ENCODE assay signal across 17 cellular contexts in the genomic region with DNA sequence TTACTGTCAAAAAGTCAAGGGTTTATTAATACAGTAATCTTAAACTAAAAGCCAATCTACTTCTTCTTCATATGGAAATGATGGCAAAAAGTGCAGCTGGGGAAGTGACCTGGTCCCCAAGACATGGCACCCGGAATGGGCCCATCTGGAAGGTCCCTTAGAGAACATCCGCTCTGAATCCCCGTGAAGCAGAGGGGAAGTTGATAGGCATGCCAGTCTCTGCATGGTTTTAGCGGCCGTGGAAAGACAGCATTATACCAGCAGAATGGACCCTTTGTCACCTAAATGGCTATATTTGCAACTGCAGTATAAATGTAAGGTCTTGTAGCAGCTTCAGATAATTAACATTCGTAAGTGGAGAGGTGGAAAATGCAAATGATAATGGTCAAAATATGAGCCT. TPM values are rescaled to one million over a fixed set of nuclear protein-coding genes. Genes with fewer than 3 reads are reported as not detected.
A peak's percentile ranks its signal among the peaks of the same experiment; 100 is the strongest.
DNase-seq lines count a peak whose midpoint lies in the region; ATAC-seq and TF ChIP-seq lines count a peak whose summit lies in the region.
"Had no signal": no experiment of that assay in that cellular context is flagged by ENCODE, and none has a peak within 500 bp of the region (broad histone marks: within the 10 kb centered on the region; RNA-seq: fewer than 3 reads in every experiment).

No MANE protein-coding gene starts in this region.

- no peak overlapping the region for H3K4me3 Mint-ChIP-seq in CD4-positive, alpha-beta T cell
- H3K4me3 Mint-ChIP-seq in WTC11 (no peak overlapping the region), naive B cell (peak overlapping the region in 5 of 8 donors; percentile 58 to 85 (median 72))
- H3K4me3 Mint-ChIP-seq: activated CD4-positive, alpha-beta memory T cell treated with anti-CD3 and anti-CD28 coated beads, Interleukin-2, amount 10 ng/mL, durations not matched to agents 7 days and 5 days; stimulated activated effector memory CD8-positive, alpha-beta T cell treated with anti-CD3 and anti-CD28 coated beads, Interleukin-12 subunit alpha, Interleukin-12 subunit beta, amount 100 ng/mL, for 72 hours had no signal

- H3K9me3 ChIP-seq in CD4-positive, alpha-beta T cell (ENCODE audit: control insufficient read depth, low read length): no peaks in the 10 kb centered on the region
- H3K9me3 ChIP-seq in adrenal gland (replicated peaks in 1 of 3): no peaks in the 10 kb centered on the region
- H3K9me3 ChIP-seq: Caco-2, lower lobe of right lung, pancreas had no signal

- no peaks in the 10 kb centered on the region for H3K27me3 ChIP-seq in CD4-positive, alpha-beta T cell (ENCODE audit: control insufficient read depth, insufficient read depth, low read length)
- H3K27me3 ChIP-seq in adrenal gland: no peaks in the 10 kb centered on the region
- H3K27me3 ChIP-seq: hepatocyte, pancreas had no signal

- peaks cover 0 to 10% of the 10 kb centered on the region in 2 donors for H3K4me1 ChIP-seq in adrenal gland (replicated peaks in 1 of 2)
- H3K4me1 ChIP-seq: lower lobe of right lung had no signal

- POLR2A ChIA-PET in CD4-positive, alpha-beta T cell (lab: Charles Lee): interaction anchor here (2.8 kb wide), 1 partner anchor 14 kb away, joined by 11 read pairs; no protein-coding TSS in a partner anchor
- POLR2A ChIA-PET in WTC11 (lab: Charles Lee): interaction anchor here (0.7 kb wide), 1 partner anchor 432 kb away, joined by 4 read pairs; no protein-coding TSS in a partner anchor

- peaks cover 0 to 7% of the 10 kb centered on the region in 2 donors for H3K36me3 ChIP-seq in adrenal gland (replicated peaks in 1 of 2)
- H3K36me3 ChIP-seq: pancreas had no signal

- no peak for DNase-seq in CD4-positive, alpha-beta T cell
- DNase-seq in WTC11 (ENCODE audit: low spot score) (no peak), naive B cell (no peak), adrenal gland (no peak), NK-92 (lab: John Stamatoyannopoulos, UW; ENCODE audit: unreplicated experiment) (no peak), UCSD-AML1 (lab: John Stamatoyannopoulos, UW; ENCODE audit: unreplicated experiment) (no peak)
- DNase-seq: activated CD4-positive, alpha-beta memory T cell treated with anti-CD3 and anti-CD28 coated beads, Interleukin-2, amount 10 ng/mL, durations not matched to agents 7 days and 5 days; cortex of kidney; KG1; lower lobe of right lung; pancreas had no signal

- no peaks in the 10 kb centered on the region for H3K9me3 Mint-ChIP-seq in CD4-positive, alpha-beta T cell
- H3K9me3 Mint-ChIP-seq in WTC11 (no peaks in the 10 kb centered on the region), naive B cell (no peaks in the 10 kb centered on the region)
- H3K9me3 Mint-ChIP-seq: activated CD4-positive, alpha-beta memory T cell treated with anti-CD3 and anti-CD28 coated beads, Interleukin-2, amount 10 ng/mL, durations not matched to agents 7 days and 5 days; stimulated activated effector memory CD8-positive, alpha-beta T cell treated with anti-CD3 and anti-CD28 coated beads, Interleukin-12 subunit alpha, Interleukin-12 subunit beta, amount 100 ng/mL, for 72 hours had no signal

- H3K36me3 Mint-ChIP-seq in CD4-positive, alpha-beta T cell (ENCODE audit: low read depth): peaks cover 84% of the 10 kb centered on the region
- H3K36me3 Mint-ChIP-seq in WTC11 (peaks cover 11% of the 10 kb centered on the region), naive B cell (peaks cover 0 to 8% of the 10 kb centered on the region in 2 donors)

- ATAC-seq in CD4-positive, alpha-beta T cell (ENCODE audit: poor library complexity): no peak
- ATAC-seq in GM19372 (IDR thresholded peaks at IDR 0.05; ENCODE audit: low read depth, unreplicated experiment) (peak; percentile 13), WTC11 (peak; percentile 7; the same call in 1 of the 2 replicates), naive B cell (ENCODE audit: low read depth in 2 of 2) (peak; percentile 17 to 35), GM19463 (IDR thresholded peaks at IDR 0.05; ENCODE audit: unreplicated experiment) (no peak)
- ATAC-seq: stimulated activated effector memory CD8-positive, alpha-beta T cell treated with anti-CD3 and anti-CD28 coated beads, Interleukin-12 subunit alpha, Interleukin-12 subunit beta, amount 100 ng/mL, for 72 hours had no signal

- 72 to 85% (median 79%) methylated on average over 6 of the region's 6 CpGs for WGBS in adrenal gland, 4 donors

- CTCF ChIA-PET in CD4-positive, alpha-beta T cell (lab: Charles Lee): interaction anchor here (2.1 kb wide), 1 partner anchor 36 kb away, joined by 6 read pairs; no protein-coding TSS in a partner anchor
- CTCF ChIA-PET in WTC11 (lab: Charles Lee): interaction anchor here (0.9 to 1.5 kb wide), 6 partner anchors 9 to 308 kb away, joined by 3 to 6 read pairs (median 4); no protein-coding TSS in a partner anchor

- H3K4me3 ChIP-seq in adrenal gland: no peak overlapping the region
- H3K4me3 ChIP-seq: hepatocyte, lower lobe of right lung, pancreas had no signal

- H3K27me3 Mint-ChIP-seq in CD4-positive, alpha-beta T cell: no peaks in the 10 kb centered on the region
- H3K27me3 Mint-ChIP-seq in WTC11 (ENCODE audit: low read depth) (no peaks in the 10 kb centered on the region), naive B cell (no peaks in the 10 kb centered on the region)
- H3K27me3 Mint-ChIP-seq: activated CD4-positive, alpha-beta memory T cell treated with anti-CD3 and anti-CD28 coated beads, Interleukin-2, amount 10 ng/mL, durations not matched to agents 7 days and 5 days had no signal

- no peak for TF ChIP-seq CTCF in CD4-positive, alpha-beta T cell (IDR thresholded peaks at IDR 0.05)
- no peak for TF ChIP-seq CTCF in WTC11 (IDR thresholded peaks at IDR 0.05)
- no peak for TF ChIP-seq CTCF in adrenal gland (IDR thresholded peaks at IDR 0.05)

- H3K27ac ChIP-seq in CD4-positive, alpha-beta T cell (ENCODE audit: low read depth, low read length): no peak overlapping the region
- H3K27ac ChIP-seq in adrenal gland: no peak overlapping the region
- H3K27ac ChIP-seq: epithelial cell of prostate, hepatocyte, lower lobe of right lung, pancreas had no signal

- peak overlapping the region; percentile 52 for H3K27ac Mint-ChIP-seq in CD4-positive, alpha-beta T cell
- H3K27ac Mint-ChIP-seq in WTC11 (peak overlapping the region; percentile 78; the same call in 1 of the 2 replicates), naive B cell (peak overlapping the region in 5 of 6 donors; percentile 20 to 94 (median 91))
- H3K27ac Mint-ChIP-seq: stimulated activated effector memory CD8-positive, alpha-beta T cell treated with anti-CD3 and anti-CD28 coated beads, Interleukin-12 subunit alpha, Interleukin-12 subunit beta, amount 100 ng/mL, for 72 hours had no signal

- intact Hi-C loops in CD4-positive, alpha-beta T cell (cut with DNase I, micrococcal nuclease): no loop called here
- intact Hi-C loops in adrenal gland (cut with DNase I): no loop called here

- peaks cover 39% of the 10 kb centered on the region for H3K4me1 Mint-ChIP-seq in CD4-positive, alpha-beta T cell (ENCODE audit: low read depth)
- H3K4me1 Mint-ChIP-seq in WTC11 (peaks cover 15% of the 10 kb centered on the region), naive B cell (peaks cover 16 to 59% (median 32%) of the 10 kb centered on the region in 3 donors)
- H3K4me1 Mint-ChIP-seq: stimulated activated effector memory CD8-positive, alpha-beta T cell treated with anti-CD3 and anti-CD28 coated beads, Interleukin-12 subunit alpha, Interleukin-12 subunit beta, amount 100 ng/mL, for 72 hours had no signal

- TF ChIP-seq POLR2A in adrenal gland (IDR thresholded peaks at IDR 0.05): no peak

TF ChIP-seq in WTC11, 78 proteins besides CTCF, POLR2A, EP300 and RAD21:
- TF ChIP-seq ZNF671 (CRISPR knock-in tag; IDR thresholded peaks at IDR 0.05) (no peak), ZNF396 (CRISPR knock-in tag; IDR thresholded peaks at IDR 0.05; ENCODE audit: borderline replicate concordance) (no peak)

RNA-seq across cellular contexts. Expression of gene COTL1, which starts 32.4 kb away (rescaled TPM):
- total RNA-seq in CD4-positive, alpha-beta T cell: 100 to 1,000 TPM; 179 to 181 TPM
- total RNA-seq in WTC11 (2021): 102 to 122 TPM (median 122 TPM) in 3 replicates
- polyA plus RNA-seq in naive B cell (ENCODE audit: low read depth in 6 of 6): 100 to 1,000 TPM; 167 to 439 (median 373) TPM
- total RNA-seq in adrenal gland: 10 to 100 TPM; 30.0 to 93.8 (median 61.8) TPM
- polyA plus RNA-seq in adrenal gland: 10 to 100 TPM; 45.4 to 54.5 (median 53.0) TPM

Comparison
In these comparisons a context has a peak if more than half of its experiments do, and no peak if none do; other contexts are left out.
1. ATAC-seq: peak in GM19372 (single experiment), WTC11 (single experiment) and naive B cell (2 of 2); none in CD4-positive, alpha-beta T cell (single experiment) and GM19463 (single experiment).
2. H3K4me3 Mint-ChIP-seq: peak in naive B cell (5 of 8); none in CD4-positive, alpha-beta T cell (single experiment) and WTC11 (single experiment).
3. Peak in every context shown above with its lines, with median percentiles within 50 percentile points of each other: H3K27ac Mint-ChIP-seq.